In the genomic region with DNA sequence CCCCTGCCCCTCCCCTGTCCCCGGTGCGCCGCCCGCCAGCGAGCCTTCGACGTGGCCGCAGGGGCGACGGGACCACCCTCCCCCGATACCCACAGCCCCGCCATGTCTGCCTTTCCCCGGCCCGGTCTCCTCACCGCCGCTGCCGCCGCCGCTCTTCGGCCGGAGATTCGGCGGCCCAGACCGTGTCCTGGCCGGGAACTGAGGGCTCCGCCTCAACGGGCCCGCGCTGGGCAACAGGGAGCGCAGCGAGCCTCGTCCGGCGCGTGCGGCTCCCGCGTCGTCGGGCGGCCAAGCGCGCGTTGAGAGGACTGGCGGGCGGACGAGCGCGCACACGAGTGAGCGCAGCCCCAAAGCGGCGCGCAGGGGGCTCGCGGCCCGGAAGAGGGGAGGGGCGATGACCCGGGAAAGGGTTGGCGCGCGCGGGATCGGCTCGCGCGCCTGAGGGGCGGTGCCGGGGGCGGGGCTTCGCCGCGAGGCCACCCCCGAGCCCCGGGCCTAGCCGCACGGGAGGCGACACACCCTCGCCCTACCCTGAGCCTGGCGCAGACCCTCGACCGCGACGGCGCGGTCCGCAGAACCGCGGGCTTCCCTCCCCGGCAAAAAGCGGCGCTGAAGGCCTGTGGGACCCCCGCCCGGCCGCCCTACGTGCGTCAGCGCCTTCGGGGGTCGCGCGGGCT, we compare ENCODE assay signal across 8 cellular contexts. TPM values are rescaled to one million over a fixed set of nuclear protein-coding genes. Genes with fewer than 3 reads are reported as not detected.
A peak's percentile ranks its signal among the peaks of the same experiment; 100 is the strongest.
DNase-seq lines count a peak whose midpoint lies in the region; ATAC-seq, FAIRE-seq and TF ChIP-seq lines count a peak whose summit lies in the region.

A gene with protein sequence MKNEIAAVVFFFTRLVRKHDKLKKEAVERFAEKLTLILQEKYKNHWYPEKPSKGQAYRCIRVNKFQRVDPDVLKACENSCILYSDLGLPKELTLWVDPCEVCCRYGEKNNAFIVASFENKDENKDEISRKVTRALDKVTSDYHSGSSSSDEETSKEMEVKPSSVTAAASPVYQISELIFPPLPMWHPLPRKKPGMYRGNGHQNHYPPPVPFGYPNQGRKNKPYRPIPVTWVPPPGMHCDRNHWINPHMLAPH (minus strand): TSS at position 337 of the 677 bp plus-strand sequence. CDS start 3,757 bp downstream, outside the sequence.

- ATAC-seq in T-helper 17 cell: peak; percentile 78

- DNase-seq in GM12864 (ENCODE audit: low read depth) (peak; percentile 49), HEK293T (ENCODE audit: extremely low spot score) (peak; percentile 93), MV-4-11 (lab: John Stamatoyannopoulos, UW) (peak; percentile 71), T-helper 17 cell (peak; percentile 75 to 83 (median 75)), amniotic stem cell (lab: John Stamatoyannopoulos, UW) (peak; percentile 36), right atrium auricular region (ENCODE audit: low spot score) (peak; percentile 75), putamen (ENCODE audit: low spot score) (peak; percentile 86), urothelium cell line (ENCODE audit: low spot score) (peak; percentile 95)

- peak; percentile 17 for FAIRE-seq in urothelium cell line (lab: Jason Lieb, UNC)

- H3K4me3 Mint-ChIP-seq in T-helper 17 cell: peak within 1 kb of the TSS; percentile 95

- H3K4me1 Mint-ChIP-seq in T-helper 17 cell: peaks cover 11% of the 10 kb centered on the region

- no peaks in the 10 kb centered on the region for H3K9me3 ChIP-seq in T-helper 17 cell (ENCODE audit: control insufficient read depth, low read length, poor library complexity, severe bottlenecking)
- no peaks in the 10 kb centered on the region for H3K9me3 ChIP-seq in right atrium auricular region

- POLR2A ChIA-PET in HEK293T (lab: Yijun Ruan, JAX): interaction anchor here (1.5 kb wide), 1 partner anchor 10 kb away, joined by 5 read pairs; no protein-coding TSS in a partner anchor

- no peaks in the 10 kb centered on the region for H3K36me3 ChIP-seq in right atrium auricular region

- no peaks in the 10 kb centered on the region for H3K36me3 Mint-ChIP-seq in T-helper 17 cell (ENCODE audit: low read depth)

- H3K27me3 Mint-ChIP-seq in T-helper 17 cell: no peaks in the 10 kb centered on the region

- TF ChIP-seq CTCF in GM12864 (IDR thresholded peaks at IDR 0.05; ENCODE audit: low read depth, low read length, missing control alignments): no peak
- TF ChIP-seq CTCF in right atrium auricular region (IDR thresholded peaks at IDR 0.05): no peak

- H3K27ac ChIP-seq in right atrium auricular region: peak within 1 kb of the TSS; percentile 88 to 92

- H3K4me1 ChIP-seq in right atrium auricular region: peaks cover 2 to 6% of the 10 kb centered on the region in 2 donors

- H3K4me3 ChIP-seq in GM12864 (ENCODE audit: low read depth, low read length) (peak within 1 kb of the TSS; percentile 96), right atrium auricular region (peak within 1 kb of the TSS; percentile 75 to 97)

- CTCF ChIA-PET in HEK293T (lab: Yijun Ruan, JAX): interaction anchor here (1.5 kb wide), 1 partner anchor 100 kb away, joined by 3 read pairs; a partner anchor contains a TSS

- H3K27me3 ChIP-seq in right atrium auricular region: no peaks in the 10 kb centered on the region

- H3K27ac Mint-ChIP-seq in T-helper 17 cell: peak within 1 kb of the TSS; percentile 98

TF ChIP-seq in HEK293T, 16 proteins besides CTCF, POLR2A, EP300 and RAD21:
- TF ChIP-seq HDGF (IDR thresholded peaks at IDR 0.05; ENCODE audit: borderline replicate concordance) (no peak), L3MBTL2 (conservative IDR thresholded peaks at IDR 0.05) (peak; percentile 69; the same call in 1 of the 2 replicates)

RNA-seq across cellular contexts. Expression of the gene that starts here (rescaled TPM):
- total RNA-seq in T-helper 17 cell: 10 to 100 TPM; 96.2 to 100.0 TPM
- total RNA-seq in right atrium auricular region: 10 to 100 TPM; 27.9 to 29.4 TPM

Comparison
In these comparisons a context has a peak if more than half of its experiments do, and no peak if none do; other contexts are left out.
1. Peak in every context shown above with its lines: DNase-seq, ATAC-seq, H3K4me3 ChIP-seq and H3K27ac ChIP-seq.
2. DNase-seq: peak in every context shown above with its lines; median percentile 95 in urothelium cell line; 93 in HEK293T; 86 in putamen; 75 in T-helper 17 cell; 75 in right atrium auricular region; 71 in MV-4-11; 49 in GM12864; 36 in amniotic stem cell.